ENCODE assay signal across 8 cellular contexts in the genomic region with DNA sequence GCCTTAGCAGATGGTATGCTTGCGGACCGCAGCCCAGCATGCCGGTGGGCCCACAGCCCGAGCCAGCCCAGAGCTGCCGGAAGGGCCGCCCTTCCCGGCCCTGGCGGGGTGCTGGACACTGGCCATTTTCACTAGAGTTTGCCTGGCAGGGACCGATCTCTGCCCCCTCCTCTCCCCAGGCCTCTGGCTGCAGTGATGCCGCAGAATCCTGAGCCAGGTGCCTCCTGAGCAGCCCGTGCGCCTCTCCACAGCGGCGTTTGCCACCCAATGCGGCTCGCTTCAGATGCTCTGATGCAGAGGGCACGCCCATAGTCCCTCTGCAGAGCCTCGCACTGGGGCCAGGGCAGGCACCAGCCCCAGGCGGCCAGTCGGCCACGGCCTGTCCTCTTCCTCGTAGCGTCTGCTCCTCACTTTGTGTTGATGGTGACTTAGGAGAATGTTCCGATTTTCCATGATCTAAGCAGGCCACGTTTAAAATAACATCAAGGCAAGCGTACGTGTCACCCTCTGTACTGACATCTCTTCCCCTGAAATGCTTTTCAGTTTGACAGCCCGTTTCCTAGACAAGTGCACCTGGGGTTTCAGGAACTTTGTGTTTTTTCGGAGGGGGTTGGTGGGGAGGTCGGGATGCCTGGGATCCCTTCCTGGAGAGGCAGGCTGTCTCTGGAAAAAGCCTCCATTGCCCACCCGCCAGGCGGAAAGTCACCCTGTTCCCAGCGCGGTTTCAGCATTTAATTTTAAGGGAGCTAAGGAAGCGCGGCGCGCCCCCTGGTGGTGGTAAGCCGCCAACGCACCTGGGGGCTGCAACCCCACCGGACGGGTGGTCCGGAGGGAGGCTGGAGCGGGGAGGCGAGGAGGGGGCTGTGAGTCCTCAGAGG.
DNase-seq lines count a peak whose midpoint lies in the region; ATAC-seq and TF ChIP-seq lines count a peak whose summit lies in the region.

No MANE protein-coding gene starts in this region.

- no peak overlapping the region for H3K4me3 ChIP-seq in DND-41 (ENCODE audit: low read depth in 1 of 2, low read length in 2 of 2)
- no peak overlapping the region for H3K4me3 ChIP-seq in Loucy (ENCODE audit: low read length, poor library complexity, severe bottlenecking)

- H2AFZ ChIP-seq in DND-41 (ENCODE audit: low read depth, low read length): peak overlapping the region; percentile 31; the same call in 1 of the 2 replicates
- no peak overlapping the region; the same call in 1 of the 2 replicates for H2AFZ ChIP-seq in Loucy (ENCODE audit: low read length)

- H3K4me2 ChIP-seq in DND-41 (ENCODE audit: insufficient read depth, low read length) (peak overlapping the region; percentile 41; the same call in 1 of the 2 replicates), Loucy (ENCODE audit: low read depth, low read length, poor library complexity, severe bottlenecking) (no peak overlapping the region)

- H3K27me3 ChIP-seq in DND-41 (ENCODE audit: insufficient read depth, low read length, poor library complexity) (no peaks in the 10 kb centered on the region), Loucy (ENCODE audit: insufficient read depth, low read length, poor library complexity, severe bottlenecking) (no peaks in the 10 kb centered on the region)

- H3K9me3 ChIP-seq in DND-41 (ENCODE audit: insufficient read depth, low read length, severe bottlenecking) (no peaks in the 10 kb centered on the region), Loucy (ENCODE audit: insufficient read depth, low read depth, low read length) (no peaks in the 10 kb centered on the region)

- no peak overlapping the region for H3K9ac ChIP-seq in DND-41 (ENCODE audit: low read depth, low read length)
- no peak overlapping the region for H3K9ac ChIP-seq in Loucy (ENCODE audit: low read depth, low read length, poor library complexity, severe bottlenecking)

- TF ChIP-seq CTCF in DND-41 (IDR thresholded peaks at IDR 0.05; ENCODE audit: borderline replicate concordance, extremely low read depth, low read length, poor library complexity, severe bottlenecking): peak; percentile 95
- TF ChIP-seq CTCF in Loucy (conservative IDR thresholded peaks at IDR 0.05; ENCODE audit: low read length): peak; percentile 73

- H3K79me2 ChIP-seq in DND-41 (ENCODE audit: insufficient read depth, low read length) (no peaks in the 10 kb centered on the region), Loucy (ENCODE audit: insufficient read depth, low read length) (no peaks in the 10 kb centered on the region)

- H3K36me3 ChIP-seq in DND-41 (ENCODE audit: insufficient read depth, low read length) (no peaks in the 10 kb centered on the region), Loucy (ENCODE audit: insufficient read depth, low read length) (no peaks in the 10 kb centered on the region)

- H3K4me1 ChIP-seq in DND-41 (ENCODE audit: insufficient read depth, low read length) (peaks cover 7% of the 10 kb centered on the region), Loucy (ENCODE audit: insufficient read depth, low read length, poor library complexity, severe bottlenecking) (peaks cover 1% of the 10 kb centered on the region)

- ATAC-seq in DND-41 (ENCODE audit: insufficient read depth, low read depth) (peak; percentile 71), HG02840 (IDR thresholded peaks at IDR 0.05; ENCODE audit: low FRiP score, unreplicated experiment) (no peak), GM21576 (IDR thresholded peaks at IDR 0.05; ENCODE audit: unreplicated experiment) (no peak)

- H3F3A ChIP-seq in Loucy (ENCODE audit: low read depth): no peaks in the 10 kb centered on the region

- no peaks in the 10 kb centered on the region for H4K20me1 ChIP-seq in DND-41 (ENCODE audit: insufficient read depth, low read length)
- H4K20me1 ChIP-seq in Loucy (ENCODE audit: insufficient read depth, low read length, poor library complexity, severe bottlenecking): no peaks in the 10 kb centered on the region

- DNase-seq in DND-41: peak; percentile 70
- peak; percentile 23 for DNase-seq in T1000 (lab: John Stamatoyannopoulos, UW)
- DNase-seq in astrocyte of the hippocampus (ENCODE audit: low read depth, low spot score): peak; percentile 85
- DNase-seq in iPS-NIHi7 (ENCODE audit: extremely low spot score): peak; percentile 80
- peak; percentile 42 to 64 (median 51) for DNase-seq in stimulated activated CD4-positive, alpha-beta T cell treated with anti-CD3 and anti-CD28 coated beads, Interleukin-12 subunit alpha, Interleukin-12 subunit beta, amount 100 ng/mL, for 48 hours (ENCODE audit: low read depth in 2 of 3, low spot score in 1 of 3)

- H3K27ac ChIP-seq in DND-41 (ENCODE audit: low read length): no peak overlapping the region

- no peaks in the 10 kb centered on the region for H3K9me2 ChIP-seq in Loucy (replicated peaks; ENCODE audit: low read depth, low read length)

Comparison
In these comparisons a context has a peak if more than half of its experiments do, and no peak if none do; other contexts are left out.
1. DNase-seq: peak in every context shown above with its lines; median percentile 85 in astrocyte of the hippocampus; 80 in iPS-NIHi7; 70 in DND-41; 51 in stimulated activated CD4-positive, alpha-beta T cell treated with anti-CD3 and anti-CD28 coated beads, Interleukin-12 subunit alpha, Interleukin-12 subunit beta, amount 100 ng/mL, for 48 hours; 23 in T1000.